ENCODE assay signal across 13 cellular contexts in genomic region chr12:106299193-106299794, GRCh38. TPM values are rescaled to one million over a fixed set of nuclear protein-coding genes. Genes with fewer than 3 reads are reported as not detected.
DNase-seq lines count a peak whose midpoint lies in the region; ATAC-seq, FAIRE-seq and TF ChIP-seq lines count a peak whose summit lies in the region.
"Had no signal": no experiment of that assay in that cellular context is flagged by ENCODE, and none has a peak within 500 bp of the region (broad histone marks: within the 10 kb centered on the region; RNA-seq: fewer than 3 reads in every experiment).

No MANE protein-coding gene starts in this region.

- H3K4me3 ChIP-seq in GM23248, result no peak overlapping the region
- no peak overlapping the region for H3K4me3 ChIP-seq in astrocyte (ENCODE audit: insufficient read depth, low read depth, low read length)
- no peak overlapping the region for H3K4me3 ChIP-seq in keratinocyte (ENCODE audit: control insufficient read depth in 2 of 3, extremely low read depth in 1 of 3, insufficient read depth in 2 of 3, low read depth in 1 of 3, low read length in 3 of 3)
- H3K4me3 ChIP-seq: adrenal gland had no signal

- in situ Hi-C loops in GM23248 (cut with MboI), result no loop called here

- H3K4me3 Mint-ChIP-seq in astrocyte (ENCODE audit: unreplicated experiment), result no peak overlapping the region

- H3K4me1 ChIP-seq in GM23248 (ENCODE audit: insufficient read depth) (peaks cover 43% of the 10 kb centered on the region), astrocyte (ENCODE audit: insufficient read depth, low read length) (peaks cover 18% of the 10 kb centered on the region), keratinocyte (ENCODE audit: control insufficient read depth, extremely low read depth, insufficient read depth, low read length) (peaks cover 20% of the 10 kb centered on the region)

- ATAC-seq in HG03280 (IDR thresholded peaks at IDR 0.05; ENCODE audit: unreplicated experiment), result no peak
- ATAC-seq in HG03342 (IDR thresholded peaks at IDR 0.05; ENCODE audit: unreplicated experiment), result no peak
- no peak for ATAC-seq in GM19395 (IDR thresholded peaks at IDR 0.05; ENCODE audit: unreplicated experiment)

- H3K79me2 ChIP-seq in GM23248 (ENCODE audit: insufficient read depth) (peaks cover 12% of the 10 kb centered on the region), astrocyte (ENCODE audit: insufficient read depth, low read length) (no peaks in the 10 kb centered on the region), keratinocyte (ENCODE audit: control insufficient read depth, insufficient read depth, low read length) (no peaks in the 10 kb centered on the region)

- peaks cover 30% of the 10 kb centered on the region for H3F3A ChIP-seq in GM23248 (ENCODE audit: insufficient read depth)

- H3K9me3 ChIP-seq in GM23248 (ENCODE audit: low read depth) (no peaks in the 10 kb centered on the region), astrocyte (ENCODE audit: insufficient read depth, low read depth, low read length) (no peaks in the 10 kb centered on the region), keratinocyte (ENCODE audit: control insufficient read depth, low read depth, low read length) (no peaks in the 10 kb centered on the region)
- H3K9me3 ChIP-seq: adrenal gland had no signal

- no peaks in the 10 kb centered on the region for H3K27me3 Mint-ChIP-seq in astrocyte (ENCODE audit: low read depth, unreplicated experiment)

- H3K27ac Mint-ChIP-seq in astrocyte (ENCODE audit: unreplicated experiment), result peak overlapping the region; percentile 60

- H3K9me3 Mint-ChIP-seq in astrocyte (ENCODE audit: unreplicated experiment), result no peaks in the 10 kb centered on the region

- H4K20me1 ChIP-seq in GM23248 (ENCODE audit: insufficient read depth), result no peaks in the 10 kb centered on the region
- H4K20me1 ChIP-seq in astrocyte (ENCODE audit: insufficient read depth, low read length), result no peaks in the 10 kb centered on the region
- H4K20me1 ChIP-seq in keratinocyte (ENCODE audit: control insufficient read depth, extremely low read depth, insufficient read depth, low read length), result no peaks in the 10 kb centered on the region

- H3K9me2 ChIP-seq in GM23248 (ENCODE audit: insufficient read depth), result no peaks in the 10 kb centered on the region

- FAIRE-seq in astrocyte (lab: Jason Lieb, UNC) (no peak), keratinocyte (lab: Jason Lieb, UNC) (no peak)
- FAIRE-seq: TTC549 had no signal

- H3K36me3 Mint-ChIP-seq in astrocyte (ENCODE audit: low read depth, unreplicated experiment), result no peaks in the 10 kb centered on the region

- H3K9ac ChIP-seq in GM23248, result peak overlapping the region; percentile 53
- H3K9ac ChIP-seq in astrocyte (ENCODE audit: low read length), result no peak overlapping the region
- peak overlapping the region; percentile 14 for H3K9ac ChIP-seq in keratinocyte (ENCODE audit: control insufficient read depth, extremely low read depth, insufficient read depth, low read length)

- H3K27me3 ChIP-seq in GM23248 (replicated peaks; ENCODE audit: insufficient read depth), result no peaks in the 10 kb centered on the region
- H3K27me3 ChIP-seq in astrocyte (ENCODE audit: insufficient read depth, low read length), result no peaks in the 10 kb centered on the region
- no peaks in the 10 kb centered on the region for H3K27me3 ChIP-seq in keratinocyte (ENCODE audit: control insufficient read depth, extremely low read depth, insufficient read depth, low read length)
- H3K27me3 ChIP-seq: adrenal gland had no signal

- dilution Hi-C loops in keratinocyte (cut with MboI; ENCODE audit: extremely low pct_ligation_motif_present, low sequenced_read_pairs), result no loop called here

- H3K9me1 ChIP-seq in keratinocyte (ENCODE audit: control insufficient read depth, extremely low read depth, insufficient read depth, low read length), result no peaks in the 10 kb centered on the region

- no peak for TF ChIP-seq CTCF in astrocyte (IDR thresholded peaks at IDR 0.05; ENCODE audit: insufficient read depth, low read depth, low read length)
- TF ChIP-seq CTCF in keratinocyte (optimal IDR thresholded peaks at IDR 0.05 in 1 of 3, IDR thresholded peaks at IDR 0.05 in 1 of 3, conservative IDR thresholded peaks at IDR 0.05 in 1 of 3; ENCODE audit: extremely low read depth in 1 of 3, insufficient read depth in 2 of 3, low read length in 3 of 3), result no peak

- 16% methylated on average over 4 of the region's 4 CpGs for WGBS in GM23248 (ENCODE audit: low coverage in 1 of 2, low lambda C conversion rate in 2 of 2, missing lambda C conversion rate in 2 of 2), 2 experiments

- H3K4me1 Mint-ChIP-seq in astrocyte (ENCODE audit: low read depth, unreplicated experiment), result peaks cover 14% of the 10 kb centered on the region

- H3K4me2 ChIP-seq in GM23248 (ENCODE audit: unreplicated experiment), result no peak overlapping the region
- H3K4me2 ChIP-seq in astrocyte (ENCODE audit: low read length), result no peak overlapping the region
- H3K4me2 ChIP-seq in keratinocyte (ENCODE audit: control insufficient read depth, extremely low read depth, insufficient read depth, low read depth, low read length), result no peak overlapping the region

- H2AFZ ChIP-seq in GM23248, result no peak overlapping the region
- no peak overlapping the region for H2AFZ ChIP-seq in astrocyte (ENCODE audit: low read depth, low read length)
- H2AFZ ChIP-seq in keratinocyte (ENCODE audit: control insufficient read depth, low read length), result peak overlapping the region; percentile 34

- H3K27ac ChIP-seq in GM23248 (peak overlapping the region; percentile 60), astrocyte (ENCODE audit: low read depth, low read length) (no peak overlapping the region), keratinocyte (ENCODE audit: control insufficient read depth, insufficient read depth, low read length) (peak overlapping the region; percentile 19), substantia nigra (ENCODE audit: low read depth, low read length, poor library complexity, severe bottlenecking) (peak overlapping the region; percentile 38)
- H3K27ac ChIP-seq: adrenal gland, HL-60 had no signal

- H3K36me3 ChIP-seq in GM23248 (ENCODE audit: low read depth) (no peaks in the 10 kb centered on the region), astrocyte (ENCODE audit: insufficient read depth, low read length) (no peaks in the 10 kb centered on the region), keratinocyte (ENCODE audit: control insufficient read depth in 2 of 2, extremely low read depth in 1 of 2, insufficient read depth in 2 of 2, low read length in 2 of 2) (no peaks in the 10 kb centered on the region)
- H3K36me3 ChIP-seq: adrenal gland had no signal

- DNase-seq in GM23248, result peak; percentile 85
- DNase-seq in astrocyte (ENCODE audit: low read depth), result no peak
- no peak for DNase-seq in keratinocyte (ENCODE audit: low read depth, low spot score)
- peak in 6 of 49 donors; percentile 5 to 29 (median 10) for DNase-seq in substantia nigra (lab: John Stamatoyannopoulos, UW)
- no peak for DNase-seq in stimulated activated CD4-positive, alpha-beta T cell treated with anti-CD3 and anti-CD28 coated beads, Interleukin-1b, Interleukin-23, amount 100 ng/mL, for 48 hours
- DNase-seq: activated CD8-positive, alpha-beta memory T cell treated with anti-CD3 and anti-CD28 coated beads, Interleukin-2, amount 50 U/mL, for 48 hours; adrenal gland; MM.1S had no signal

RNA-seq across cellular contexts. Expression of gene TCP11L2, which starts 3.2 kb away (rescaled TPM):
- 26.2 and 32.2 TPM in 2 replicates for total RNA-seq in GM23248 (2014; rRNA removed; shearing (Covaris generic))
- polyA plus RNA-seq in GM23248 (2016; fragmentation: Nextera tagmentation; extraction: Ambion mirVana) (17.7 and 18.9 TPM in 2 replicates), keratinocyte (5.4 to 6.5 TPM (median 6.1 TPM) in 3 replicates)
- total RNA-seq in astrocyte, result 22.0 and 27.4 TPM in 2 replicates
- polyA plus RNA-seq in keratinocyte (2011; ENCODE audit: low read depth), result 20.0 TPM
- 2.8 and 4.4 TPM in 2 replicates for polyA plus RNA-seq in keratinocyte (2011; cell fraction: cytosol; rRNA removed)
- polyA plus RNA-seq in keratinocyte (2011; cell fraction: nucleus; rRNA removed), result 11.5 and 13.0 TPM in 2 replicates
- polyA plus RNA-seq in keratinocyte (2012; ENCODE audit: low replicate concordance), result 3.4 and 28.2 TPM in 2 replicates
- 14.2 to 24.7 TPM (median 15.7 TPM) in 3 replicates for polyA minus RNA-seq in keratinocyte
- 11.7 TPM for polyA minus RNA-seq in keratinocyte (2011; cell fraction: cytosol; rRNA and poly(A)+ RNA removed)
- polyA minus RNA-seq in keratinocyte (2011; cell fraction: nucleus; rRNA and poly(A)+ RNA removed), result 15.3 and 24.2 TPM in 2 replicates

RNA-seq across cellular contexts. Expression of gene CKAP4, which starts 51.5 kb away (rescaled TPM):
- 210 and 219 TPM in 2 replicates for total RNA-seq in GM23248 (2014; rRNA removed; shearing (Covaris generic))
- polyA plus RNA-seq in GM23248 (2016; fragmentation: Nextera tagmentation; extraction: Ambion mirVana), result 318 and 335 TPM in 2 replicates
- total RNA-seq in astrocyte, result 324 and 392 TPM in 2 replicates
- 84.5 to 123 TPM (median 84.7 TPM) in 3 replicates for polyA plus RNA-seq in keratinocyte
- polyA plus RNA-seq in keratinocyte (2011; ENCODE audit: low read depth), result 49.3 TPM
- polyA plus RNA-seq in keratinocyte (2011; cell fraction: cytosol; rRNA removed), result 52.1 and 54.3 TPM in 2 replicates
- polyA plus RNA-seq in keratinocyte (2011; cell fraction: nucleus; rRNA removed), result 152 and 168 TPM in 2 replicates
- polyA plus RNA-seq in keratinocyte (2012; ENCODE audit: low replicate concordance), result 70.8 and 113 TPM in 2 replicates
- 44.2 to 50.5 TPM (median 48.9 TPM) in 3 replicates for polyA minus RNA-seq in keratinocyte
- polyA minus RNA-seq in keratinocyte (2011; cell fraction: cytosol; rRNA and poly(A)+ RNA removed), result 72.3 TPM
- 102 and 139 TPM in 2 replicates for polyA minus RNA-seq in keratinocyte (2011; cell fraction: nucleus; rRNA and poly(A)+ RNA removed)

RNA-seq across cellular contexts. Expression of gene POLR3B, which starts 58.3 kb away (rescaled TPM):
- 12.9 and 13.7 TPM in 2 replicates for total RNA-seq in GM23248 (2014; rRNA removed; shearing (Covaris generic))
- polyA plus RNA-seq in GM23248 (2016; fragmentation: Nextera tagmentation; extraction: Ambion mirVana), result 7.6 and 8.3 TPM in 2 replicates
- total RNA-seq in astrocyte, result 10.9 and 11.7 TPM in 2 replicates
- 9.1 to 13.9 TPM (median 12.3 TPM) in 3 replicates for polyA plus RNA-seq in keratinocyte
- polyA plus RNA-seq in keratinocyte (2011; ENCODE audit: low read depth), result 5.9 TPM
- polyA plus RNA-seq in keratinocyte (2011; cell fraction: cytosol; rRNA removed), result 5.6 and 9.7 TPM in 2 replicates
- polyA plus RNA-seq in keratinocyte (2011; cell fraction: nucleus; rRNA removed), result 13.4 and 16.8 TPM in 2 replicates
- 4.8 and 11.4 TPM in 2 replicates for polyA plus RNA-seq in keratinocyte (2012; ENCODE audit: low replicate concordance)
- 5.8 to 23.4 TPM (median 15.6 TPM) in 3 replicates for polyA minus RNA-seq in keratinocyte
- polyA minus RNA-seq in keratinocyte (2011; cell fraction: cytosol; rRNA and poly(A)+ RNA removed), result 8.1 TPM
- 13.5 and 24.7 TPM in 2 replicates for polyA minus RNA-seq in keratinocyte (2011; cell fraction: nucleus; rRNA and poly(A)+ RNA removed)
